Comparison of ENCODE assay signal across 16 cellular contexts in genomic region chr4:23332266-23332665, GRCh38.
DNase-seq lines count a peak whose midpoint lies in the region; ATAC-seq and TF ChIP-seq lines count a peak whose summit lies in the region.
"Had no signal": no experiment of that assay in that cellular context is flagged by ENCODE, and none has a peak within 500 bp of the region (broad histone marks: within the 10 kb centered on the region; RNA-seq: fewer than 3 reads in every experiment).

No MANE protein-coding gene starts in this region.

- H3K27ac ChIP-seq in BLaER1 treated with 17β-estradiol and CSF1 and Interleukin-3, amounts not matched to agents 10 nM and 100 nM = peak overlapping the region in 3 of 11 experiments; percentile 69 to 82 (median 80); a peak in 4 of 22 replicates
- H3K27ac ChIP-seq in CD4-positive, alpha-beta memory T cell (ENCODE audit: low read depth, low read length) = no peak overlapping the region
- no peak overlapping the region for H3K27ac ChIP-seq in neuronal stem cell (replicated peaks; ENCODE audit: low read length)

- TF ChIP-seq CTCF in astrocyte of the spinal cord (IDR thresholded peaks at IDR 0.05; ENCODE audit: low read depth, low read length) = no peak

- no peak for DNase-seq in CD4-positive, alpha-beta memory T cell
- DNase-seq in astrocyte of the spinal cord (ENCODE audit: low read depth, low spot score) (peak; percentile 29), neuronal stem cell (ENCODE audit: low spot score) (peak; percentile 15)
- DNase-seq in NK-92 treated with Interleukin-12 subunit alpha and Interleukin-12 subunit beta, amount 100 ng/mL, for 24 hours (lab: John Stamatoyannopoulos, UW) = no peak
- DNase-seq: Calu3, GF-D8, NCI-H1092 treated with DMSO at 0.1 percent for 48 hours, NCI-H2081, NCI-H510A treated with DMSO at 0.1 percent for 48 hours, NCI-H774, OCI-M1, Right ventricle myocardium superior had no signal

- no peak overlapping the region for H2BK15ac ChIP-seq in neuronal stem cell (ENCODE audit: low read length)

- WGBS in neuronal stem cell (ENCODE audit: extremely low coverage in 2 of 2, insufficient read length in 2 of 2, insufficient replicate concordance in 1 of 2), 2 donors = no CpG with 5 or more reads among the region's 1 CpG

- H3K14ac ChIP-seq in neuronal stem cell (ENCODE audit: low read length) = no peak overlapping the region

- H3K9me3 Mint-ChIP-seq in CD4-positive, alpha-beta memory T cell = peaks cover 0 to 4% (median under 1%) of the 10 kb centered on the region in 8 donors
- H3K9me3 Mint-ChIP-seq: CD14-positive monocyte had no signal

- H3K9me3 ChIP-seq in BLaER1 treated with 17β-estradiol and CSF1 and Interleukin-3, amounts not matched to agents 10 nM and 100 nM (replicated peaks in 1 of 11) = no peaks in the 10 kb centered on the region
- no peaks in the 10 kb centered on the region for H3K9me3 ChIP-seq in CD4-positive, alpha-beta memory T cell (ENCODE audit: control insufficient read depth in 1 of 2, low read length in 2 of 2)
- no peaks in the 10 kb centered on the region for H3K9me3 ChIP-seq in neuronal stem cell (replicated peaks in 1 of 2; ENCODE audit: control insufficient read depth in 2 of 2, insufficient read depth in 1 of 2, low read depth in 1 of 2, low read length in 2 of 2)

- no peak overlapping the region for H3K23ac ChIP-seq in neuronal stem cell (ENCODE audit: low read depth, low read length, poor library complexity)

- no peak overlapping the region for H2BK120ac ChIP-seq in neuronal stem cell (ENCODE audit: low read depth, low read length)

- in situ Hi-C loops in astrocyte of the spinal cord (cut with HindIII; ENCODE audit: low sequenced_read_pairs) = no loop called here

- no peak overlapping the region for H2AK5ac ChIP-seq in neuronal stem cell (ENCODE audit: low read depth, low read length)

- no peak overlapping the region for H2BK12ac ChIP-seq in neuronal stem cell (ENCODE audit: low read length)

- H3K27me3 Mint-ChIP-seq in CD4-positive, alpha-beta memory T cell = no peaks in the 10 kb centered on the region

- no peaks in the 10 kb centered on the region for H3K36me3 ChIP-seq in BLaER1 treated with 17β-estradiol and CSF1 and Interleukin-3, amounts not matched to agents 10 nM and 100 nM
- no peaks in the 10 kb centered on the region for H3K36me3 ChIP-seq in CD4-positive, alpha-beta memory T cell (ENCODE audit: insufficient read depth, low read length)
- H3K36me3 ChIP-seq in neuronal stem cell (replicated peaks in 1 of 2; ENCODE audit: control insufficient read depth in 2 of 2, insufficient read depth in 2 of 2, low read length in 2 of 2) = no peaks in the 10 kb centered on the region

- H4K91ac ChIP-seq in neuronal stem cell (ENCODE audit: low read depth, low read length, poor library complexity) = no peak overlapping the region

- no peak overlapping the region for H3K9ac ChIP-seq in BLaER1 treated with 17β-estradiol and CSF1 and Interleukin-3, amounts not matched to agents 10 nM and 100 nM
- no peak overlapping the region for H3K9ac ChIP-seq in neuronal stem cell (ENCODE audit: low read depth, low read length, poor library complexity)

- no peak overlapping the region for H4K8ac ChIP-seq in neuronal stem cell (ENCODE audit: low read depth, low read length)

- H3K36me3 Mint-ChIP-seq in CD4-positive, alpha-beta memory T cell = no peaks in the 10 kb centered on the region
- H3K36me3 Mint-ChIP-seq: CD14-positive monocyte had no signal

- POLR2A ChIA-PET in CD4-positive, alpha-beta memory T cell (lab: Charles Lee; ENCODE audit: partially characterized antibody) = no interaction called here

- CTCF ChIA-PET in CD4-positive, alpha-beta memory T cell (lab: Charles Lee; ENCODE audit: partially characterized antibody) = interaction anchor here (0.7 kb wide), 1 partner anchor 27 kb away, joined by 3 read pairs; no protein-coding TSS in a partner anchor

- no peak overlapping the region for H2AFZ ChIP-seq in neuronal stem cell (ENCODE audit: low read length)

- intact Hi-C loops in CD4-positive, alpha-beta memory T cell (cut with micrococcal nuclease) = loop anchor here (10.0 kb wide), 1 partner anchor 383 kb away; no protein-coding TSS in a partner anchor

- H3K4ac ChIP-seq in neuronal stem cell (ENCODE audit: low read length) = no peak overlapping the region

- ATAC-seq in GM18868 (IDR thresholded peaks at IDR 0.05; ENCODE audit: unreplicated experiment) (no peak), HG03045 (IDR thresholded peaks at IDR 0.05; ENCODE audit: unreplicated experiment) (no peak)

- no peaks in the 10 kb centered on the region for H3K79me1 ChIP-seq in neuronal stem cell (ENCODE audit: low read depth, low read length)

- peak overlapping the region in 9 of 11 experiments; percentile 13 to 82 (median 71); a peak in 14 of 22 replicates for H3K4me2 ChIP-seq in BLaER1 treated with 17β-estradiol and CSF1 and Interleukin-3, amounts not matched to agents 10 nM and 100 nM
- H3K4me2 ChIP-seq in neuronal stem cell (ENCODE audit: insufficient read depth, low read length, poor library complexity, severe bottlenecking) = no peak overlapping the region

- no peak overlapping the region for H3K4me3 Mint-ChIP-seq in CD4-positive, alpha-beta memory T cell
- H3K4me3 Mint-ChIP-seq: CD14-positive monocyte had no signal

- no peak overlapping the region for H2BK5ac ChIP-seq in neuronal stem cell (ENCODE audit: low read length)

- H3K27ac Mint-ChIP-seq in CD4-positive, alpha-beta memory T cell = peak overlapping the region in 6 of 7 donors; percentile 31 to 91 (median 71)

- no peaks in the 10 kb centered on the region; a peak in 1 of 22 replicates for H3K27me3 ChIP-seq in BLaER1 treated with 17β-estradiol and CSF1 and Interleukin-3, amounts not matched to agents 10 nM and 100 nM
- H3K27me3 ChIP-seq in CD4-positive, alpha-beta memory T cell (ENCODE audit: insufficient read depth, low read length) = no peaks in the 10 kb centered on the region
- H3K27me3 ChIP-seq in neuronal stem cell (ENCODE audit: control insufficient read depth in 3 of 3, insufficient read depth in 3 of 3, low read depth in 1 of 3, low read length in 3 of 3) = no peaks in the 10 kb centered on the region

- peaks cover 14 to 27% (median 18%) of the 10 kb centered on the region in 4 donors for H3K4me1 Mint-ChIP-seq in CD4-positive, alpha-beta memory T cell

- H4K20me1 ChIP-seq in BLaER1 treated with 17β-estradiol and CSF1 and Interleukin-3, amounts not matched to agents 10 nM and 100 nM = no peaks in the 10 kb centered on the region

- no peak overlapping the region for H3K4me3 ChIP-seq in BLaER1 treated with 17β-estradiol and CSF1 and Interleukin-3, amounts not matched to agents 10 nM and 100 nM
- H3K4me3 ChIP-seq in CD4-positive, alpha-beta memory T cell (ENCODE audit: low read length in 2 of 2) = no peak overlapping the region
- no peak overlapping the region for H3K4me3 ChIP-seq in astrocyte of the spinal cord (ENCODE audit: low read depth, low read length)
- H3K4me3 ChIP-seq in neuronal stem cell (ENCODE audit: low read length in 2 of 2) = no peak overlapping the region

- no peak overlapping the region for H3K18ac ChIP-seq in neuronal stem cell (ENCODE audit: low read length)

- peaks cover 30 to 50% (median 40%) of the 10 kb centered on the region in 10 experiments for H3K4me1 ChIP-seq in BLaER1 treated with 17β-estradiol and CSF1 and Interleukin-3, amounts not matched to agents 10 nM and 100 nM
- peaks cover 28% of the 10 kb centered on the region for H3K4me1 ChIP-seq in CD4-positive, alpha-beta memory T cell (ENCODE audit: insufficient read depth, low read length)
- H3K4me1 ChIP-seq in neuronal stem cell (ENCODE audit: control insufficient read depth in 2 of 2, insufficient read depth in 1 of 2, low read depth in 1 of 2, low read length in 2 of 2) = peaks cover 0 to 22% of the 10 kb centered on the region in 2 donors

Comparison
In these comparisons a context has a peak if more than half of its experiments do, and no peak if none do; other contexts are left out.
1. DNase-seq: peak in astrocyte of the spinal cord (single experiment) and neuronal stem cell (single experiment); none in CD4-positive, alpha-beta memory T cell (0 of 5) and NK-92 treated with Interleukin-12 subunit alpha and Interleukin-12 subunit beta, amount 100 ng/mL, for 24 hours (single experiment).